ENCODE assay signal across 9 cellular contexts in genomic region chr9:38227061-38227540, GRCh38.
DNase-seq lines count a peak whose midpoint lies in the region; ATAC-seq, FAIRE-seq and TF ChIP-seq lines count a peak whose summit lies in the region.
"Had no signal": no experiment of that assay in that cellular context is flagged by ENCODE, and none has a peak within 500 bp of the region (broad histone marks: within the 10 kb centered on the region; RNA-seq: fewer than 3 reads in every experiment).

No MANE protein-coding gene starts in this region.

- H3K27ac ChIP-seq in A549 = peak overlapping the region; percentile 69 to 87
- H3K27ac ChIP-seq: neutrophil had no signal

- no peaks in the 10 kb centered on the region for H3K9me3 ChIP-seq in A549
- H3K9me3 ChIP-seq: neutrophil had no signal

- ATAC-seq in A549 (peak; percentile 93 to 97), GM18870 (IDR thresholded peaks at IDR 0.05; ENCODE audit: unreplicated experiment) (peak; percentile 63), HG03469 (IDR thresholded peaks at IDR 0.05; ENCODE audit: unreplicated experiment) (no peak)

- no peak for TF ChIP-seq CTCF in A549 (IDR thresholded peaks at IDR 0.05)
- no peak for TF ChIP-seq CTCF in fibroblast of the aortic adventitia (IDR thresholded peaks at IDR 0.05; ENCODE audit: insufficient read depth, low read length)

- TF ChIP-seq POLR2A in A549 (IDR thresholded peaks at IDR 0.05; ENCODE audit: low read length) = no peak

- 7% methylated on average over 8 of the region's 12 CpGs for WGBS in A549 (ENCODE audit: missing lambda C conversion rate)

- peak in 1 of 2 experiments; percentile 15; a peak in 1 of 5 replicates for TF ChIP-seq RAD21 in A549 (conservative IDR thresholded peaks at IDR 0.05 in 1 of 2, IDR thresholded peaks at IDR 0.05 in 1 of 2)

- H3K4me1 ChIP-seq in A549 = peaks cover 23% of the 10 kb centered on the region

- H3K4me2 ChIP-seq in A549 = peak overlapping the region; percentile 70

- POLR2A ChIA-PET in A549 (lab: Yijun Ruan, JAX) = interaction anchor here (0.6 to 2.1 kb wide), 3 partner anchors 10 to 151 kb away, joined by 3 to 4 read pairs (median 4); no protein-coding TSS in a partner anchor

- TF ChIP-seq EP300 in A549 (IDR thresholded peaks at IDR 0.05) = peak in 1 of 2 experiments; percentile 79; a peak in 1 of 5 replicates

- CTCF ChIA-PET in A549 (lab: Yijun Ruan, JAX) = interaction anchor here (0.9 to 2.3 kb wide), 8 partner anchors 9 to 316 kb away, joined by 4 to 12 read pairs (median 5); no protein-coding TSS in a partner anchor

- H3K4me3 ChIP-seq in A549 (peak overlapping the region; percentile 24; the same call in 1 of the 3 replicates), fibroblast of the aortic adventitia (ENCODE audit: low read depth, low read length) (no peak overlapping the region)

- in situ Hi-C loops in KBM-7 (cut with MboI; ENCODE audit: low pct_unique_long_range_greater_than_20kb, low sequenced_read_pairs) = no loop called here

- FAIRE-seq in A549 (lab: Jason Lieb, UNC) = no peak

- DNase-seq in A549 (ENCODE audit: low read depth in 1 of 2, low spot score in 1 of 2) = peak; percentile 80 to 92
- DNase-seq in KBM-7 = peak; percentile 76
- peak; percentile 96 for DNase-seq in OCI-M1 (lab: John Stamatoyannopoulos, UW)
- peak; percentile 42 for DNase-seq in activated T-cell treated with anti-CD3 and anti-CD28 coated beads for 48 hours (ENCODE audit: low read depth)
- peak; percentile 70 for DNase-seq in fibroblast of the aortic adventitia (ENCODE audit: low read depth)
- DNase-seq in pulmonary artery endothelial cell (ENCODE audit: low read depth, low spot score) = peak; percentile 29

TF ChIP-seq in A549, 52 proteins besides CTCF, POLR2A, EP300 and RAD21:
- no peak for TF ChIP-seq JUNB (IDR thresholded peaks at IDR 0.05)
- no peak for TF ChIP-seq KDM5A (IDR thresholded peaks at IDR 0.05)
- 0 out of 3 replicates have a peak, but pooled peaks have one; percentile 14 for TF ChIP-seq SMC3 (IDR thresholded peaks at IDR 0.05)
- TF ChIP-seq, protein P1, sequence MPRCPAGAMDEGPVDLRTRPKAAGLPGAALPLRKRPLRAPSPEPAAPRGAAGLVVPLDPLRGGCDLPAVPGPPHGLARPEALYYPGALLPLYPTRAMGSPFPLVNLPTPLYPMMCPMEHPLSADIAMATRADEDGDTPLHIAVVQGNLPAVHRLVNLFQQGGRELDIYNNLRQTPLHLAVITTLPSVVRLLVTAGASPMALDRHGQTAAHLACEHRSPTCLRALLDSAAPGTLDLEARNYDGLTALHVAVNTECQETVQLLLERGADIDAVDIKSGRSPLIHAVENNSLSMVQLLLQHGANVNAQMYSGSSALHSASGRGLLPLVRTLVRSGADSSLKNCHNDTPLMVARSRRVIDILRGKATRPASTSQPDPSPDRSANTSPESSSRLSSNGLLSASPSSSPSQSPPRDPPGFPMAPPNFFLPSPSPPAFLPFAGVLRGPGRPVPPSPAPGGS (IDR thresholded peaks at IDR 0.05) = no peak
- TF ChIP-seq, protein P2, sequence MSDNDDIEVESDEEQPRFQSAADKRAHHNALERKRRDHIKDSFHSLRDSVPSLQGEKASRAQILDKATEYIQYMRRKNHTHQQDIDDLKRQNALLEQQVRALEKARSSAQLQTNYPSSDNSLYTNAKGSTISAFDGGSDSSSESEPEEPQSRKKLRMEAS (IDR thresholded peaks at IDR 0.05) = peak; percentile 49
- 0 out of 2 replicates have a peak, but pooled peaks have one; percentile 36 for TF ChIP-seq MAZ (IDR thresholded peaks at IDR 0.05; ENCODE audit: borderline replicate concordance, low read depth, low read length)
- peak; percentile 65 to 91 for TF ChIP-seq CEBPB (IDR thresholded peaks at IDR 0.05)
- TF ChIP-seq MAFK (IDR thresholded peaks at IDR 0.05; ENCODE audit: partially characterized antibody) = no peak
- no peak for TF ChIP-seq ZFP36 (IDR thresholded peaks at IDR 0.05; ENCODE audit: borderline replicate concordance, partially characterized antibody)
- TF ChIP-seq FOSL2 (IDR thresholded peaks at IDR 0.05) = no peak
- TF ChIP-seq FOSL2 (CRISPR knock-in tag; IDR thresholded peaks at IDR 0.05) = peak; percentile 57
- peak; percentile 28 for TF ChIP-seq CHD2 (IDR thresholded peaks at IDR 0.05; ENCODE audit: low read length, partially characterized antibody)
- TF ChIP-seq HOXB5 (CRISPR knock-in tag; IDR thresholded peaks at IDR 0.05) = no peak
- no peak for TF ChIP-seq E2F6 (IDR thresholded peaks at IDR 0.05; ENCODE audit: borderline replicate concordance, low read depth)
- TF ChIP-seq REST (IDR thresholded peaks at IDR 0.05) = no peak
- TF ChIP-seq NFE2L2 (conservative IDR thresholded peaks at IDR 0.05; ENCODE audit: low read length) = no peak
- TF ChIP-seq, protein P3, sequence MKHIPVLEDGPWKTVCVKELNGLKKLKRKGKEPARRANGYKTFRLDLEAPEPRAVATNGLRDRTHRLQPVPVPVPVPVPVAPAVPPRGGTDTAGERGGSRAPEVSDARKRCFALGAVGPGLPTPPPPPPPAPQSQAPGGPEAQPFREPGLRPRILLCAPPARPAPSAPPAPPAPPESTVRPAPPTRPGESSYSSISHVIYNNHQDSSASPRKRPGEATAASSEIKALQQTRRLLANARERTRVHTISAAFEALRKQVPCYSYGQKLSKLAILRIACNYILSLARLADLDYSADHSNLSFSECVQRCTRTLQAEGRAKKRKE (CRISPR knock-in tag; IDR thresholded peaks at IDR 0.05; ENCODE audit: low read depth) = 0 out of 2 replicates have a peak, but pooled peaks have one; percentile 13
- TF ChIP-seq HDAC2 (IDR thresholded peaks at IDR 0.05) = no peak
- TF ChIP-seq, protein P4, sequence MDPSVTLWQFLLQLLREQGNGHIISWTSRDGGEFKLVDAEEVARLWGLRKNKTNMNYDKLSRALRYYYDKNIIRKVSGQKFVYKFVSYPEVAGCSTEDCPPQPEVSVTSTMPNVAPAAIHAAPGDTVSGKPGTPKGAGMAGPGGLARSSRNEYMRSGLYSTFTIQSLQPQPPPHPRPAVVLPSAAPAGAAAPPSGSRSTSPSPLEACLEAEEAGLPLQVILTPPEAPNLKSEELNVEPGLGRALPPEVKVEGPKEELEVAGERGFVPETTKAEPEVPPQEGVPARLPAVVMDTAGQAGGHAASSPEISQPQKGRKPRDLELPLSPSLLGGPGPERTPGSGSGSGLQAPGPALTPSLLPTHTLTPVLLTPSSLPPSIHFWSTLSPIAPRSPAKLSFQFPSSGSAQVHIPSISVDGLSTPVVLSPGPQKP (IDR thresholded peaks at IDR 0.05; ENCODE audit: low read depth, low read length) = no peak
- TF ChIP-seq PHF8 (IDR thresholded peaks at IDR 0.05; ENCODE audit: borderline replicate concordance, low read depth) = no peak
- no peak for TF ChIP-seq HEYL (CRISPR knock-in tag; IDR thresholded peaks at IDR 0.05)
- TF ChIP-seq, protein P5, sequence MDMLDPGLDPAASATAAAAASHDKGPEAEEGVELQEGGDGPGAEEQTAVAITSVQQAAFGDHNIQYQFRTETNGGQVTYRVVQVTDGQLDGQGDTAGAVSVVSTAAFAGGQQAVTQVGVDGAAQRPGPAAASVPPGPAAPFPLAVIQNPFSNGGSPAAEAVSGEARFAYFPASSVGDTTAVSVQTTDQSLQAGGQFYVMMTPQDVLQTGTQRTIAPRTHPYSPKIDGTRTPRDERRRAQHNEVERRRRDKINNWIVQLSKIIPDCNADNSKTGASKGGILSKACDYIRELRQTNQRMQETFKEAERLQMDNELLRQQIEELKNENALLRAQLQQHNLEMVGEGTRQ (IDR thresholded peaks at IDR 0.05) = no peak
- peak in 1 of 2 experiments; percentile 65; a peak in 2 of 5 replicates for TF ChIP-seq JUN (IDR thresholded peaks at IDR 0.05)
- TF ChIP-seq BHLHE40 (IDR thresholded peaks at IDR 0.05; ENCODE audit: low read depth, low read length) = 0 out of 2 replicates have a peak, but pooled peaks have one; percentile 38
- TF ChIP-seq EHF (CRISPR knock-in tag; IDR thresholded peaks at IDR 0.05) = no peak

Comparison
In these comparisons a context has a peak if more than half of its experiments do, and no peak if none do; other contexts are left out.
1. DNase-seq: peak in every context shown above with its lines; median percentile 96 in OCI-M1; 86 in A549; 76 in KBM-7; 70 in fibroblast of the aortic adventitia; 42 in activated T-cell treated with anti-CD3 and anti-CD28 coated beads for 48 hours; 29 in pulmonary artery endothelial cell.